Comparison of ENCODE assay signal across 8 cellular contexts in genomic region chr1:241639040-241639652, GRCh38. TPM values are rescaled to one million over a fixed set of nuclear protein-coding genes. Genes with fewer than 3 reads are reported as not detected.
A peak's percentile ranks its signal among the peaks of the same experiment; 100 is the strongest.
DNase-seq lines count a peak whose midpoint lies in the region; ATAC-seq and TF ChIP-seq lines count a peak whose summit lies in the region.

No MANE protein-coding gene starts in this region.

- TF ChIP-seq POLR2A in NB4 (IDR thresholded peaks at IDR 0.05; ENCODE audit: extremely low read depth, insufficient read length) = no peak

- H3K4me2 ChIP-seq in mammary epithelial cell (ENCODE audit: insufficient read depth, low read depth, low read length) = peak overlapping the region; percentile 84

- DNase-seq in activated CD4-positive, alpha-beta T cell treated with anti-CD3 and anti-CD28 coated beads, Interleukin-2, amount 10 ng/mL, durations not matched to agents 24 days and 14 days = no peak
- no peak for DNase-seq in activated CD4-positive, alpha-beta T cell treated with anti-CD3 and anti-CD28 coated beads for 48 hours
- DNase-seq in NB4 (ENCODE audit: low read depth) = peak; percentile 31
- DNase-seq in mammary epithelial cell = peak; percentile 27
- DNase-seq in midbrain (lab: John Stamatoyannopoulos, UW) = peak; percentile 22
- DNase-seq in NCI-H524 treated with DMSO at 0.1 percent for 48 hours (lab: John Stamatoyannopoulos, UW) = no peak

- H3K4me1 Mint-ChIP-seq in activated CD4-positive, alpha-beta T cell treated with anti-CD3 and anti-CD28 coated beads, Interleukin-2, amount 10 ng/mL, durations not matched to agents 24 days and 14 days = peaks cover 35% of the 10 kb centered on the region

- H3K36me3 Mint-ChIP-seq in activated CD4-positive, alpha-beta T cell treated with anti-CD3 and anti-CD28 coated beads, Interleukin-2, amount 10 ng/mL, durations not matched to agents 24 days and 14 days (ENCODE audit: low read depth) = peaks cover 32% of the 10 kb centered on the region

- H3K79me2 ChIP-seq in mammary epithelial cell (ENCODE audit: insufficient read depth, low read length) = peaks cover 57% of the 10 kb centered on the region

- CTCF ChIA-PET in mammary epithelial cell (lab: Charles Lee; ENCODE audit: low non-redundant PET) = no interaction called here

- H3K9ac ChIP-seq in mammary epithelial cell (ENCODE audit: insufficient read depth, low read length) = peak overlapping the region; percentile 84

- H4K20me1 ChIP-seq in mammary epithelial cell (ENCODE audit: insufficient read depth, low read length) = no peaks in the 10 kb centered on the region

- dilution Hi-C loops in mammary epithelial cell (cut with HindIII; ENCODE audit: low sequenced_read_pairs) = no loop called here

- ATAC-seq in HG02610 (IDR thresholded peaks at IDR 0.05; ENCODE audit: unreplicated experiment) = no peak
- no peak for ATAC-seq in HG03432 (IDR thresholded peaks at IDR 0.05; ENCODE audit: unreplicated experiment)

- H2AFZ ChIP-seq in mammary epithelial cell (ENCODE audit: low read depth, low read length) = peak overlapping the region; percentile 85

- H3K4me1 ChIP-seq in mammary epithelial cell (ENCODE audit: insufficient read depth, low read length) = peaks cover 22% of the 10 kb centered on the region

- H3K27ac ChIP-seq in mammary epithelial cell (ENCODE audit: insufficient read depth, low read depth, low read length) = peak overlapping the region; percentile 65

- peaks cover 14% of the 10 kb centered on the region for H3K9me3 Mint-ChIP-seq in activated CD4-positive, alpha-beta T cell treated with anti-CD3 and anti-CD28 coated beads, Interleukin-2, amount 10 ng/mL, durations not matched to agents 24 days and 14 days

- WGBS in mammary epithelial cell (ENCODE audit: low coverage, missing lambda C conversion rate) = 13% methylated on average over 7 of the region's 10 CpGs

- H3K9me3 ChIP-seq in mammary epithelial cell (replicated peaks; ENCODE audit: insufficient read depth, low read length) = no peaks in the 10 kb centered on the region

- intact Hi-C loops in activated CD4-positive, alpha-beta T cell treated with anti-CD3 and anti-CD28 coated beads, Interleukin-2, amount 10 ng/mL, durations not matched to agents 24 days and 14 days (cut with micrococcal nuclease) = no loop called here
- intact Hi-C loops in mammary epithelial cell (cut with micrococcal nuclease) = no loop called here

- H3K4me3 Mint-ChIP-seq in activated CD4-positive, alpha-beta T cell treated with anti-CD3 and anti-CD28 coated beads, Interleukin-2, amount 10 ng/mL, durations not matched to agents 24 days and 14 days = peak overlapping the region; percentile 97

- H3K27me3 ChIP-seq in mammary epithelial cell (ENCODE audit: insufficient read depth, low read length) = no peaks in the 10 kb centered on the region

- H3K4me3 ChIP-seq in NB4 (ENCODE audit: low read depth, low read length) (peak overlapping the region; percentile 95), mammary epithelial cell (replicated peaks in 1 of 3; ENCODE audit: insufficient read depth in 1 of 3, low read depth in 2 of 3, low read length in 3 of 3) (peak overlapping the region; percentile 91 to 99 (median 99))

- peak overlapping the region; percentile 92 for H3K27ac Mint-ChIP-seq in activated CD4-positive, alpha-beta T cell treated with anti-CD3 and anti-CD28 coated beads, Interleukin-2, amount 10 ng/mL, durations not matched to agents 24 days and 14 days

- H3K27me3 Mint-ChIP-seq in activated CD4-positive, alpha-beta T cell treated with anti-CD3 and anti-CD28 coated beads, Interleukin-2, amount 10 ng/mL, durations not matched to agents 24 days and 14 days = no peaks in the 10 kb centered on the region

- H3K36me3 ChIP-seq in mammary epithelial cell (ENCODE audit: insufficient read depth, low read length) = peaks cover 9% of the 10 kb centered on the region

- TSS peak; percentile 52 for BruUV-seq in mammary epithelial cell (replicated peaks; lab: Mats Ljungman, UMichigan)

- no peak for TF ChIP-seq CTCF in NB4 (IDR thresholded peaks at IDR 0.05; ENCODE audit: low read depth, low read length)
- no peak for TF ChIP-seq CTCF in mammary epithelial cell (conservative IDR thresholded peaks at IDR 0.05 in 1 of 2, IDR thresholded peaks at IDR 0.05 in 1 of 2; ENCODE audit: extremely low read depth in 1 of 2, insufficient read depth in 1 of 2, low read depth in 1 of 2, low read length in 2 of 2)

- in situ Hi-C loops in mammary epithelial cell (cut with MboI; ENCODE audit: low sequenced_read_pairs in 2 of 2) = no loop called here

RNA-seq across cellular contexts. Expression of gene CHML, which starts 1.0 kb away (rescaled TPM):
- 19.5 and 21.4 TPM in 2 replicates for total RNA-seq in activated CD4-positive, alpha-beta T cell treated with anti-CD3 and anti-CD28 coated beads, Interleukin-2, amount 10 ng/mL, durations not matched to agents 24 days and 14 days
- total RNA-seq in mammary epithelial cell = 10 to 100 TPM; 15.0 to 25.3 TPM
- polyA plus RNA-seq in mammary epithelial cell = 5.9 TPM
- polyA minus RNA-seq in mammary epithelial cell = 11.3 TPM

RNA-seq across cellular contexts. Expression of gene OPN3, which starts 1.0 kb away (rescaled TPM):
- 11.2 and 11.6 TPM in 2 replicates for total RNA-seq in activated CD4-positive, alpha-beta T cell treated with anti-CD3 and anti-CD28 coated beads, Interleukin-2, amount 10 ng/mL, durations not matched to agents 24 days and 14 days
- total RNA-seq in mammary epithelial cell = 10 to 100 TPM; 21.3 to 36.5 TPM
- polyA plus RNA-seq in mammary epithelial cell = 28.1 TPM
- polyA minus RNA-seq in mammary epithelial cell = 14.9 TPM

RNA-seq across cellular contexts. Expression of gene WDR64, which starts 12.9 kb away (rescaled TPM):
- not detected in 2 replicates for total RNA-seq in activated CD4-positive, alpha-beta T cell treated with anti-CD3 and anti-CD28 coated beads, Interleukin-2, amount 10 ng/mL, durations not matched to agents 24 days and 14 days
- not detected for total RNA-seq in mammary epithelial cell
- not detected for polyA plus RNA-seq in mammary epithelial cell
- polyA minus RNA-seq in mammary epithelial cell = not detected

Comparison
In these comparisons a context has a peak if more than half of its experiments do, and no peak if none do; other contexts are left out.
1. DNase-seq: peak in NB4 (single experiment), mammary epithelial cell (single experiment) and midbrain (single experiment); none in activated CD4-positive, alpha-beta T cell treated with anti-CD3 and anti-CD28 coated beads, Interleukin-2, amount 10 ng/mL, durations not matched to agents 24 days and 14 days (single experiment), activated CD4-positive, alpha-beta T cell treated with anti-CD3 and anti-CD28 coated beads for 48 hours (single experiment) and NCI-H524 treated with DMSO at 0.1 percent for 48 hours (single experiment).